ENCODE assay signal across 8 cellular contexts in genomic region chr11:48013269-48013901, GRCh38. TPM values are rescaled to one million over a fixed set of nuclear protein-coding genes. Genes with fewer than 3 reads are reported as not detected.
DNase-seq lines count a peak whose midpoint lies in the region; ATAC-seq, FAIRE-seq and TF ChIP-seq lines count a peak whose summit lies in the region.

No MANE protein-coding gene starts in this region.

- H3K27me3 ChIP-seq in right lobe of liver = no peaks in the 10 kb centered on the region
- no peaks in the 10 kb centered on the region for H3K27me3 ChIP-seq in gastroesophageal sphincter

- H3K4me1 ChIP-seq in right lobe of liver (peaks cover 0 to 13% (median 3%) of the 10 kb centered on the region in 4 donors), gastroesophageal sphincter (peaks cover 0 to 6% (median 0%) of the 10 kb centered on the region in 3 donors)

- no peaks in the 10 kb centered on the region for H3K27me3 Mint-ChIP-seq in activated T-cell treated with anti-CD3 and anti-CD28 coated beads, Interleukin-2, amount 50 U/mL, for 72 hours (ENCODE audit: low read depth)

- no peak for TF ChIP-seq CTCF in right lobe of liver (IDR thresholded peaks at IDR 0.05)
- no peak for TF ChIP-seq CTCF in gastroesophageal sphincter (IDR thresholded peaks at IDR 0.05)

- H3K4me3 Mint-ChIP-seq in activated T-cell treated with anti-CD3 and anti-CD28 coated beads, Interleukin-2, amount 50 U/mL, for 72 hours = peak overlapping the region; percentile 77 to 78

- H3K27ac Mint-ChIP-seq in activated T-cell treated with anti-CD3 and anti-CD28 coated beads, Interleukin-2, amount 50 U/mL, for 72 hours = peak overlapping the region; percentile 82

- H3K27ac ChIP-seq in right lobe of liver (peak overlapping the region in 2 of 3 donors; percentile 30 to 54), gastroesophageal sphincter (no peak overlapping the region)

- no peak for TF ChIP-seq EP300 in gastroesophageal sphincter (IDR thresholded peaks at IDR 0.05)

- peaks cover 0 to 4% of the 10 kb centered on the region in 2 donors for H3K36me3 Mint-ChIP-seq in activated T-cell treated with anti-CD3 and anti-CD28 coated beads, Interleukin-2, amount 50 U/mL, for 72 hours (ENCODE audit: insufficient read depth in 2 of 2)

- H3K9me3 ChIP-seq in right lobe of liver = no peaks in the 10 kb centered on the region
- no peaks in the 10 kb centered on the region for H3K9me3 ChIP-seq in gastroesophageal sphincter

- FAIRE-seq in H54 (lab: Jason Lieb, UNC) = peak; percentile 41

- peaks cover 99% of the 10 kb centered on the region for H3K4me1 Mint-ChIP-seq in activated T-cell treated with anti-CD3 and anti-CD28 coated beads, Interleukin-2, amount 50 U/mL, for 72 hours (ENCODE audit: low read depth)

- ATAC-seq in activated T-cell treated with anti-CD3 and anti-CD28 coated beads, Interleukin-2, amount 50 U/mL, for 72 hours (replicated peaks in 1 of 2) = peak; percentile 48 to 53
- ATAC-seq in right lobe of liver (peak; percentile 88 to 93 (median 90)), gastroesophageal sphincter (no peak)

- no peaks in the 10 kb centered on the region for H3K36me3 ChIP-seq in right lobe of liver
- no peaks in the 10 kb centered on the region for H3K36me3 ChIP-seq in gastroesophageal sphincter

- no peak overlapping the region for H3K4me3 ChIP-seq in right lobe of liver
- no peak overlapping the region for H3K4me3 ChIP-seq in gastroesophageal sphincter

- no peaks in the 10 kb centered on the region for H3K9me3 Mint-ChIP-seq in activated T-cell treated with anti-CD3 and anti-CD28 coated beads, Interleukin-2, amount 50 U/mL, for 72 hours

- TF ChIP-seq POLR2A in H54 (IDR thresholded peaks at IDR 0.05; ENCODE audit: low read depth, low read length) = no peak
- TF ChIP-seq POLR2A in right lobe of liver (IDR thresholded peaks at IDR 0.05) = no peak
- no peak for TF ChIP-seq POLR2A in gastroesophageal sphincter (IDR thresholded peaks at IDR 0.05)

- WGBS in right lobe of liver (ENCODE audit: insufficient coverage, low coverage, low lambda C conversion rate, missing lambda C conversion rate) = 33% methylated on average over 3 of the region's 8 CpGs
- WGBS in gastroesophageal sphincter (ENCODE audit: low coverage in 1 of 2), 2 donors = 80% methylated on average over 2 of the region's 8 CpGs; no CpG with 5 or more reads in 1 of the 2 donors

- DNase-seq in ELR (ENCODE audit: low read depth) = peak; percentile 87
- peak; percentile 75 for DNase-seq in H54 (ENCODE audit: insufficient read length, low spot score)
- peak; percentile 62 for DNase-seq in NCI-H2196 (lab: John Stamatoyannopoulos, UW; ENCODE audit: unreplicated experiment)
- peak; percentile 74 to 77 for DNase-seq in activated T-cell treated with anti-CD3 and anti-CD28 coated beads, Interleukin-2, amount 50 U/mL, for 72 hours
- DNase-seq in right lobe of liver = peak; percentile 73 to 88 (median 85)
- DNase-seq in islet precursor cell = no peak
- no peak for DNase-seq in globus pallidus (ENCODE audit: low spot score)

- intact Hi-C loops in right lobe of liver (cut with DNase I) = no loop called here

RNA-seq across cellular contexts. Expression of gene PTPRJ, which starts 33.0 kb away (rescaled TPM):
- 10 to 100 TPM; 36.6 to 50.6 TPM for total RNA-seq in activated T-cell treated with anti-CD3 and anti-CD28 coated beads, Interleukin-2, amount 50 U/mL, for 72 hours
- total RNA-seq in right lobe of liver = 10 to 100 TPM; 12.5 to 33.0 (median 19.8) TPM
- 10 to 100 TPM in 2 of 4 donors, 1 to 10 TPM in 2; 5.4 to 13.5 (median 10.5) TPM for total RNA-seq in gastroesophageal sphincter

Comparison
In these comparisons a context has a peak if more than half of its experiments do, and no peak if none do; other contexts are left out.
1. DNase-seq: peak in ELR (single experiment), H54 (single experiment), NCI-H2196 (single experiment), activated T-cell treated with anti-CD3 and anti-CD28 coated beads, Interleukin-2, amount 50 U/mL, for 72 hours (2 of 2) and right lobe of liver (3 of 3); none in islet precursor cell (single experiment) and globus pallidus (single experiment).
2. H3K27ac ChIP-seq: peak in right lobe of liver (2 of 3); none in gastroesophageal sphincter (0 of 4).